ENCODE assay signal across 9 cellular contexts in genomic region chrY:7697471-7697870, GRCh38.
"Had no signal": no experiment of that assay in that cellular context is flagged by ENCODE, and none has a peak within 500 bp of the region (broad histone marks: within the 10 kb centered on the region; RNA-seq: fewer than 3 reads in every experiment).

No MANE protein-coding gene starts in this region.

- H3K27ac Mint-ChIP-seq: HFFc6 had no signal

- H3K4me3 ChIP-seq: GM23248, HAP-1, K562 had no signal

- H3K27ac ChIP-seq: GM23248 had no signal

- H3K4me1 ChIP-seq: HAP-1 had no signal

- H3K4me3 Mint-ChIP-seq: HFFc6 had no signal

- H2AFZ ChIP-seq: GM23248 had no signal

- ATAC-seq: HCT116, K562 had no signal

- DNase-seq: GM23248, GOT3, H7, HFFc6, IMR-90, KG1 had no signal

- H3K9me3 ChIP-seq: HAP-1 had no signal

- H3K36me3 ChIP-seq: HAP-1 had no signal

- H3K9ac ChIP-seq: GM23248 had no signal

- H3K9me3 Mint-ChIP-seq: HFFc6 had no signal
